Comparison of ENCODE assay signal across 2 cellular contexts in genomic region chr19:805161-805561, GRCh38.
TF ChIP-seq lines count a peak whose summit lies in the region.

No MANE protein-coding gene starts in this region.

TF ChIP-seq in HEK293, 187 proteins besides CTCF, POLR2A, EP300 and RAD21 (continues in another document):
- TF ChIP-seq ZNF24 (tag by site-specific recombination; IDR thresholded peaks at IDR 0.05) (no peak), ZBTB20 (tag by site-specific recombination; IDR thresholded peaks at IDR 0.05) (no peak), ZNF37A (tag by site-specific recombination; IDR thresholded peaks at IDR 0.05) (no peak), ZNF514 (tag by site-specific recombination; IDR thresholded peaks at IDR 0.05) (no peak), ZNF692 (tag by site-specific recombination; IDR thresholded peaks at IDR 0.05) (no peak), ZBTB10 (tag by site-specific recombination; IDR thresholded peaks at IDR 0.05) (no peak), ZNF391 (tag by site-specific recombination; IDR thresholded peaks at IDR 0.05; ENCODE audit: borderline replicate concordance, low read depth) (no peak), ZNF324 (tag by site-specific recombination; IDR thresholded peaks at IDR 0.05) (no peak), ZNF501 (tag by site-specific recombination; IDR thresholded peaks at IDR 0.05) (no peak), GLIS2 (tag by site-specific recombination; IDR thresholded peaks at IDR 0.05) (no peak), ZNF777 (tag by site-specific recombination; IDR thresholded peaks at IDR 0.05; ENCODE audit: borderline replicate concordance) (no peak), ZNF211 (tag by site-specific recombination; IDR thresholded peaks at IDR 0.05; ENCODE audit: low read depth) (no peak), HOXD13 (CRISPR knock-in tag; IDR thresholded peaks at IDR 0.05; ENCODE audit: borderline replicate concordance) (no peak), REST (tag by site-specific recombination; IDR thresholded peaks at IDR 0.05) (no peak), ZFP69B (tag by site-specific recombination; IDR thresholded peaks at IDR 0.05) (no peak), TSHZ1 (tag by site-specific recombination; IDR thresholded peaks at IDR 0.05; ENCODE audit: borderline replicate concordance) (no peak), TCF7L2 (IDR thresholded peaks at IDR 0.05; ENCODE audit: borderline replicate concordance, low read depth, low read length) (no peak), OVOL3 (tag by site-specific recombination; IDR thresholded peaks at IDR 0.05) (no peak)

TF ChIP-seq in H1, 55 proteins besides CTCF, POLR2A, EP300 and RAD21:
- TF ChIP-seq SIX5 (IDR thresholded peaks at IDR 0.05; ENCODE audit: low read depth, low read length) (no peak), KDM1A (IDR thresholded peaks at IDR 0.05; ENCODE audit: borderline replicate concordance, low read length) (no peak), SRF (IDR thresholded peaks at IDR 0.05; ENCODE audit: low read depth, low read length) (no peak), SIRT6 (IDR thresholded peaks at IDR 0.05; ENCODE audit: low read length) (no peak), CHD7 (IDR thresholded peaks at IDR 0.05; ENCODE audit: insufficient replicate concordance, low read length) (no peak), RBBP5 (IDR thresholded peaks at IDR 0.05; ENCODE audit: borderline replicate concordance, low read depth, low read length) (no peak), MAX (IDR thresholded peaks at IDR 0.05) (no peak), SAP30 (IDR thresholded peaks at IDR 0.05; ENCODE audit: insufficient read depth, insufficient replicate concordance, low read length) (no peak), CBX5 (IDR thresholded peaks at IDR 0.05; ENCODE audit: low read depth, low read length) (no peak), NANOG (IDR thresholded peaks at IDR 0.05; ENCODE audit: insufficient read depth, low read depth, low read length, poor library complexity, severe bottlenecking) (no peak), RFX5 (IDR thresholded peaks at IDR 0.05; ENCODE audit: borderline replicate concordance, low read depth, low read length) (no peak)
